ENCODE assay signal across 7 cellular contexts in genomic region chr14:90903101-90903500, GRCh38.
DNase-seq lines count a peak whose midpoint lies in the region; ATAC-seq and TF ChIP-seq lines count a peak whose summit lies in the region.

No MANE protein-coding gene starts in this region.

- H3K9me3 ChIP-seq in tibial nerve = no peaks in the 10 kb centered on the region

- TF ChIP-seq EP300 in tibial nerve (IDR thresholded peaks at IDR 0.05) = no peak

- peaks cover 0 to 4% (median 0%) of the 10 kb centered on the region in 4 donors for H3K4me1 ChIP-seq in tibial nerve

- no peaks in the 10 kb centered on the region for H3K9me3 Mint-ChIP-seq in activated T-helper 17 cell treated with anti-CD3 and anti-CD28 coated beads, Interleukin-2, amount 50 U/mL, for 72 hours

- DNase-seq in HuH-7.5 (ENCODE audit: low spot score) = peak; percentile 28
- peak; percentile 65 for DNase-seq in OCI-M1 (lab: John Stamatoyannopoulos, UW)
- peak; percentile 39 for DNase-seq in fibroblast of the conjunctiva (ENCODE audit: low read depth)
- DNase-seq in nucleus accumbens (lab: John Stamatoyannopoulos, UW) = peak in 37 of 56 donors; percentile 2 to 76 (median 30)
- peak; percentile 36 to 66 for DNase-seq in tibial nerve (ENCODE audit: low spot score in 2 of 2)

- H3K4me1 Mint-ChIP-seq in activated T-helper 17 cell treated with anti-CD3 and anti-CD28 coated beads, Interleukin-2, amount 50 U/mL, for 72 hours = peaks cover 29% of the 10 kb centered on the region

- 0 to 5% methylated on average over 1 of the region's 1 CpG for WGBS in tibial nerve, 2 donors

- peak; percentile 73 for ATAC-seq in activated T-helper 17 cell treated with anti-CD3 and anti-CD28 coated beads, Interleukin-2, amount 50 U/mL, for 72 hours (replicated peaks)

- peaks cover 0 to 17% (median 5%) of the 10 kb centered on the region in 3 donors for H3K36me3 ChIP-seq in tibial nerve

- no peak for TF ChIP-seq POLR2A in tibial nerve (IDR thresholded peaks at IDR 0.05)

- no peak overlapping the region for H3K4me3 Mint-ChIP-seq in activated T-helper 17 cell treated with anti-CD3 and anti-CD28 coated beads, Interleukin-2, amount 50 U/mL, for 72 hours

- peak overlapping the region in 1 of 4 donors; percentile 23 for H3K27ac ChIP-seq in tibial nerve

- H3K27ac Mint-ChIP-seq in activated T-helper 17 cell treated with anti-CD3 and anti-CD28 coated beads, Interleukin-2, amount 50 U/mL, for 72 hours = peak overlapping the region; percentile 33

- no peaks in the 10 kb centered on the region for H3K27me3 Mint-ChIP-seq in activated T-helper 17 cell treated with anti-CD3 and anti-CD28 coated beads, Interleukin-2, amount 50 U/mL, for 72 hours

- H3K27me3 ChIP-seq in tibial nerve = no peaks in the 10 kb centered on the region

- H3K36me3 Mint-ChIP-seq in activated T-helper 17 cell treated with anti-CD3 and anti-CD28 coated beads, Interleukin-2, amount 50 U/mL, for 72 hours (ENCODE audit: low read depth) = peaks cover 53% of the 10 kb centered on the region

- no peak overlapping the region for H3K4me3 ChIP-seq in tibial nerve

- TF ChIP-seq CTCF in GM12872 (IDR thresholded peaks at IDR 0.05; ENCODE audit: insufficient read depth, low read depth, low read length) (peak; percentile 71), tibial nerve (IDR thresholded peaks at IDR 0.05) (peak; percentile 50 to 76 (median 65))
